Comparison of ENCODE assay signal across 8 cellular contexts in genomic region chr3:128584412-128585020, GRCh38.
DNase-seq lines count a peak whose midpoint lies in the region; ATAC-seq, FAIRE-seq and TF ChIP-seq lines count a peak whose summit lies in the region.

No MANE protein-coding gene starts in this region.

- no peak overlapping the region for H3K27ac ChIP-seq in gastroesophageal sphincter

- peak; percentile 93 to 96 for ATAC-seq in activated T-cell treated with anti-CD3 and anti-CD28 coated beads, Interleukin-2, amount 50 U/mL, for 72 hours (replicated peaks in 1 of 2)
- ATAC-seq in gastroesophageal sphincter (peak; percentile 80), GM19395 (IDR thresholded peaks at IDR 0.05; ENCODE audit: unreplicated experiment) (no peak), HG03521 (IDR thresholded peaks at IDR 0.05; ENCODE audit: unreplicated experiment) (no peak)

- H3K9me3 Mint-ChIP-seq in activated T-cell treated with anti-CD3 and anti-CD28 coated beads, Interleukin-2, amount 50 U/mL, for 72 hours: peaks cover 0 to 3% of the 10 kb centered on the region in 2 donors
- no peaks in the 10 kb centered on the region for H3K9me3 Mint-ChIP-seq in osteocyte (ENCODE audit: unreplicated experiment)

- peaks cover 13% of the 10 kb centered on the region for H3K27me3 Mint-ChIP-seq in activated T-cell treated with anti-CD3 and anti-CD28 coated beads, Interleukin-2, amount 50 U/mL, for 72 hours (ENCODE audit: low read depth)
- peaks cover 9% of the 10 kb centered on the region for H3K27me3 Mint-ChIP-seq in osteocyte (ENCODE audit: unreplicated experiment)

- peaks cover 0 to 10% (median 0%) of the 10 kb centered on the region in 3 donors for H3K9me3 ChIP-seq in gastroesophageal sphincter

- H3K4me1 ChIP-seq in gastroesophageal sphincter: peaks cover 0 to 8% (median 0%) of the 10 kb centered on the region in 3 donors

- no peak for DNase-seq in D721Med (ENCODE audit: insufficient read length, low spot score)
- peak; percentile 83 for DNase-seq in HK-2 (ENCODE audit: unreplicated experiment)
- DNase-seq in NCI-H526 treated with DMSO at 0.1 percent for 48 hours (lab: John Stamatoyannopoulos, UW): peak; percentile 80
- DNase-seq in activated T-cell treated with anti-CD3 and anti-CD28 coated beads, Interleukin-2, amount 50 U/mL, for 72 hours: peak; percentile 60 to 64
- DNase-seq in osteocyte (ENCODE audit: extremely low spot score, unreplicated experiment): peak; percentile 88

- H3K36me3 Mint-ChIP-seq in activated T-cell treated with anti-CD3 and anti-CD28 coated beads, Interleukin-2, amount 50 U/mL, for 72 hours (ENCODE audit: insufficient read depth in 2 of 2): no peaks in the 10 kb centered on the region
- H3K36me3 Mint-ChIP-seq in osteocyte (ENCODE audit: unreplicated experiment): no peaks in the 10 kb centered on the region

- peak; percentile 38 for TF ChIP-seq CTCF in D721Med (IDR thresholded peaks at IDR 0.05; ENCODE audit: insufficient read depth, missing control alignments)
- peak in 3 of 4 experiments; percentile 33 to 58 (median 57) for TF ChIP-seq CTCF in gastroesophageal sphincter (IDR thresholded peaks at IDR 0.05)
- peak; percentile 88 for TF ChIP-seq CTCF in osteocyte (IDR thresholded peaks at IDR 0.05)

- H3K4me3 Mint-ChIP-seq in activated T-cell treated with anti-CD3 and anti-CD28 coated beads, Interleukin-2, amount 50 U/mL, for 72 hours: no peak overlapping the region
- no peak overlapping the region for H3K4me3 Mint-ChIP-seq in osteocyte (ENCODE audit: unreplicated experiment)

- H3K4me3 ChIP-seq in gastroesophageal sphincter: no peak overlapping the region

- peaks cover 13% of the 10 kb centered on the region for H3K4me1 Mint-ChIP-seq in activated T-cell treated with anti-CD3 and anti-CD28 coated beads, Interleukin-2, amount 50 U/mL, for 72 hours (ENCODE audit: low read depth)
- H3K4me1 Mint-ChIP-seq in osteocyte (ENCODE audit: unreplicated experiment): no peaks in the 10 kb centered on the region

- TF ChIP-seq POLR2A in gastroesophageal sphincter (IDR thresholded peaks at IDR 0.05): no peak

- H3K27me3 ChIP-seq in gastroesophageal sphincter: peaks cover 15% of the 10 kb centered on the region

- no peak for FAIRE-seq in D721Med (lab: Jason Lieb, UNC)

- no peak for TF ChIP-seq EP300 in gastroesophageal sphincter (IDR thresholded peaks at IDR 0.05)

- H3K27ac Mint-ChIP-seq in activated T-cell treated with anti-CD3 and anti-CD28 coated beads, Interleukin-2, amount 50 U/mL, for 72 hours: no peak overlapping the region
- H3K27ac Mint-ChIP-seq in osteocyte (ENCODE audit: unreplicated experiment): no peak overlapping the region

- WGBS in gastroesophageal sphincter (ENCODE audit: low coverage in 1 of 2), 2 donors: 16 to 42% methylated on average over 4 to 6 of the region's 13 CpGs

- no peaks in the 10 kb centered on the region for H3K36me3 ChIP-seq in gastroesophageal sphincter

Comparison
In these comparisons a context has a peak if more than half of its experiments do, and no peak if none do; other contexts are left out.
1. CTCF ChIP-seq: peak in every context shown above with its lines; median percentile 88 in osteocyte; 57 in gastroesophageal sphincter; 38 in D721Med.
2. ATAC-seq: peak in activated T-cell treated with anti-CD3 and anti-CD28 coated beads, Interleukin-2, amount 50 U/mL, for 72 hours (2 of 2) and gastroesophageal sphincter (single experiment); none in GM19395 (single experiment) and HG03521 (single experiment).